In genomic region chr15:80970018-80970657, GRCh38 we compare ENCODE assay signal across 8 cellular contexts. TPM values are rescaled to one million over a fixed set of nuclear protein-coding genes. Genes with fewer than 3 reads are reported as not detected.
DNase-seq lines count a peak whose midpoint lies in the region; ATAC-seq and TF ChIP-seq lines count a peak whose summit lies in the region.

No MANE protein-coding gene starts in this region.

- no peak overlapping the region for H4K91ac ChIP-seq in mesenchymal stem cell (ENCODE audit: low read length)

- peak; percentile 32 to 56 (median 46) for DNase-seq in CD4-positive, alpha-beta T cell
- DNase-seq in HFF-Myc (ENCODE audit: extremely low read depth, low read depth) = peak; percentile 63
- DNase-seq in NCI-H69 (lab: John Stamatoyannopoulos, UW) = peak; percentile 56
- peak; percentile 44 to 51 for DNase-seq in activated CD4-positive, alpha-beta T cell treated with anti-CD3 and anti-CD28 coated beads, Interleukin-2, amount 50 U/mL, for 4 hours
- peak; percentile 61 for DNase-seq in ecto neural progenitor cell (ENCODE audit: low spot score)
- DNase-seq in mesenchymal stem cell = peak; percentile 59
- peak; percentile 77 for DNase-seq in stimulated activated CD8-positive, alpha-beta memory T cell treated with anti-CD3 and anti-CD28 coated beads, Interleukin-4, amount 100 ng/mL, for 48 hours

- H3K23ac ChIP-seq in mesenchymal stem cell (ENCODE audit: low read length in 2 of 2) = no peak overlapping the region

- intact Hi-C loops in CD4-positive, alpha-beta T cell (cut with DNase I, micrococcal nuclease) = loop anchor here (1.0 to 2.0 kb wide), 4 partner anchors 401 to 515 kb away; no protein-coding TSS in a partner anchor

- no peak overlapping the region for H2BK5ac ChIP-seq in mesenchymal stem cell (ENCODE audit: low read depth, low read length, poor library complexity, severe bottlenecking)

- H3K36me3 Mint-ChIP-seq in CD4-positive, alpha-beta T cell (ENCODE audit: low read depth) = peaks cover 51% of the 10 kb centered on the region

- no peak overlapping the region for H4K8ac ChIP-seq in mesenchymal stem cell (ENCODE audit: low read length)

- H3K4ac ChIP-seq in mesenchymal stem cell (ENCODE audit: low read depth in 1 of 2, low read length in 2 of 2) = no peak overlapping the region

- no peak overlapping the region for H3K4me3 Mint-ChIP-seq in CD4-positive, alpha-beta T cell

- H3K79me1 ChIP-seq in mesenchymal stem cell (replicated peaks; ENCODE audit: low read length, poor library complexity, severe bottlenecking) = peaks cover 19% of the 10 kb centered on the region

- H3K27ac Mint-ChIP-seq in CD4-positive, alpha-beta T cell = no peak overlapping the region

- H2BK15ac ChIP-seq in mesenchymal stem cell (ENCODE audit: low read depth, poor library complexity, severe bottlenecking) = no peak overlapping the region

- H3K4me1 ChIP-seq in mesenchymal stem cell (ENCODE audit: control insufficient read depth, insufficient read depth, low read depth, low read length) = peaks cover 15% of the 10 kb centered on the region

- ATAC-seq in CD4-positive, alpha-beta T cell (ENCODE audit: poor library complexity) = peak; percentile 69
- ATAC-seq in GM19452 (IDR thresholded peaks at IDR 0.05; ENCODE audit: unreplicated experiment) = no peak

- peaks cover 8 to 31% of the 10 kb centered on the region in 2 experiments for H3K36me3 ChIP-seq in mesenchymal stem cell (ENCODE audit: control insufficient read depth in 1 of 2, insufficient read depth in 2 of 2, low read depth in 1 of 2, low read length in 2 of 2)

- H3K4me3 ChIP-seq in HFF-Myc (replicated peaks; ENCODE audit: low read depth, low read length) (no peak overlapping the region), mesenchymal stem cell (ENCODE audit: insufficient read depth in 1 of 2, low read depth in 1 of 2, low read length in 2 of 2) (no peak overlapping the region)

- H2AK5ac ChIP-seq in mesenchymal stem cell (ENCODE audit: low read length, severe bottlenecking) = no peak overlapping the region

- H2BK12ac ChIP-seq in mesenchymal stem cell (ENCODE audit: low read length in 2 of 2) = no peak overlapping the region

- no peak overlapping the region for H3K9ac ChIP-seq in mesenchymal stem cell (ENCODE audit: low read length)

- H2BK120ac ChIP-seq in mesenchymal stem cell (ENCODE audit: low read depth, low read length) = no peak overlapping the region

- H2AFZ ChIP-seq in mesenchymal stem cell (ENCODE audit: low read depth, low read length) = no peak overlapping the region

- no peaks in the 10 kb centered on the region for H3K27me3 Mint-ChIP-seq in CD4-positive, alpha-beta T cell

- TF ChIP-seq CTCF in CD4-positive, alpha-beta T cell (IDR thresholded peaks at IDR 0.05) = peak; percentile 96
- peak; percentile 70 for TF ChIP-seq CTCF in HFF-Myc (IDR thresholded peaks at IDR 0.05; ENCODE audit: low read depth, low read length, missing control alignments)

- WGBS in mesenchymal stem cell = 65% methylated on average over 8 of the region's 12 CpGs

- no peak overlapping the region for H3K14ac ChIP-seq in mesenchymal stem cell (ENCODE audit: low read length in 2 of 2)

- POLR2A ChIA-PET in CD4-positive, alpha-beta T cell (lab: Charles Lee) = interaction anchor here (0.6 to 1.4 kb wide), 4 partner anchors 21 to 544 kb away, joined by 3 to 6 read pairs (median 4); no protein-coding TSS in a partner anchor

- H3K9me3 Mint-ChIP-seq in CD4-positive, alpha-beta T cell = no peaks in the 10 kb centered on the region

- peaks cover 19% of the 10 kb centered on the region for H3K4me1 Mint-ChIP-seq in CD4-positive, alpha-beta T cell (ENCODE audit: low read depth)

- no peak overlapping the region for H3K27ac ChIP-seq in CD4-positive, alpha-beta T cell (ENCODE audit: low read depth, low read length)
- no peak overlapping the region for H3K27ac ChIP-seq in mesenchymal stem cell (ENCODE audit: low read length, poor library complexity, severe bottlenecking)

- no peaks in the 10 kb centered on the region for H3K9me3 ChIP-seq in CD4-positive, alpha-beta T cell (ENCODE audit: control insufficient read depth, low read length)
- H3K9me3 ChIP-seq in mesenchymal stem cell (ENCODE audit: control insufficient read depth, low read length) = no peaks in the 10 kb centered on the region

- CTCF ChIA-PET in CD4-positive, alpha-beta T cell (lab: Charles Lee) = interaction anchor here (0.8 to 2.3 kb wide), 10 partner anchors 10 to 515 kb away, joined by 3 to 11 read pairs (median 4); no protein-coding TSS in a partner anchor

- H3K27me3 ChIP-seq in CD4-positive, alpha-beta T cell (ENCODE audit: control insufficient read depth, insufficient read depth, low read length) = no peaks in the 10 kb centered on the region
- H3K27me3 ChIP-seq in mesenchymal stem cell (ENCODE audit: control insufficient read depth in 1 of 2, insufficient read depth in 1 of 2, low read length in 2 of 2) = no peaks in the 10 kb centered on the region

- H3K4me2 ChIP-seq in mesenchymal stem cell (ENCODE audit: low read length, poor library complexity, severe bottlenecking) = no peak overlapping the region

- H3K18ac ChIP-seq in mesenchymal stem cell (ENCODE audit: low read depth in 1 of 2, low read length in 2 of 2) = no peak overlapping the region

RNA-seq across cellular contexts. Expression of gene MESD, which starts 19.5 kb away (rescaled TPM):
- 10 to 100 TPM in 1 of 2 experiments, 1 to 10 TPM in 1; 8.4 to 10.2 TPM for total RNA-seq in CD4-positive, alpha-beta T cell
- 31.1 TPM for polyA plus RNA-seq in mesenchymal stem cell (2013, experiment 1 of 2)
- polyA plus RNA-seq in mesenchymal stem cell (2013, experiment 2 of 2) = 31.8 TPM

RNA-seq across cellular contexts. Expression of gene TLNRD1, which starts 30.6 kb away (rescaled TPM):
- total RNA-seq in CD4-positive, alpha-beta T cell = 10 to 100 TPM; 10.5 to 12.3 TPM
- polyA plus RNA-seq in mesenchymal stem cell (2013, experiment 1 of 2) = 8.8 TPM
- polyA plus RNA-seq in mesenchymal stem cell (2013, experiment 2 of 2) = 9.0 TPM
